8 cellular contexts compared by ENCODE assay signal in genomic region chr11:19344661-19345518, GRCh38.
DNase-seq lines count a peak whose midpoint lies in the region; ATAC-seq, FAIRE-seq and TF ChIP-seq lines count a peak whose summit lies in the region.

No MANE protein-coding gene starts in this region.

- dilution Hi-C loops in endothelial cell of umbilical vein (cut with MboI; ENCODE audit: extremely low pct_ligation_motif_present, low sequenced_read_pairs) = no loop called here

- ATAC-seq in GM21528 (IDR thresholded peaks at IDR 0.05; ENCODE audit: low FRiP score, unreplicated experiment) = peak; percentile 53
- peak; percentile 67 for ATAC-seq in mucosa of descending colon
- ATAC-seq in activated CD8-positive, alpha-beta memory T cell treated with anti-CD3 and anti-CD28 coated beads, Interleukin-2, amount 10 ng/mL, durations not matched to agents 7 days and 5 days = no peak

- BruUV-seq in endothelial cell of umbilical vein (replicated peaks; lab: Mats Ljungman, UMichigan) = no TSS peak

- no peaks in the 10 kb centered on the region for H4K20me1 ChIP-seq in endothelial cell of umbilical vein (replicated peaks; ENCODE audit: control insufficient read depth, extremely low read depth, insufficient read depth, low read length)

- no peaks in the 10 kb centered on the region for H3K36me3 ChIP-seq in CD8-positive, alpha-beta memory T cell (ENCODE audit: insufficient read depth, low read length)
- H3K36me3 ChIP-seq in endothelial cell of umbilical vein (ENCODE audit: control insufficient read depth in 2 of 2, extremely low read depth in 1 of 2, insufficient read depth in 2 of 2, low read length in 2 of 2) (no peaks in the 10 kb centered on the region), mucosa of descending colon (ENCODE audit: low read depth) (no peaks in the 10 kb centered on the region)

- H3K79me2 ChIP-seq in endothelial cell of umbilical vein (ENCODE audit: control insufficient read depth, insufficient read depth, low read length) = no peaks in the 10 kb centered on the region

- peak; percentile 18 for FAIRE-seq in endothelial cell of umbilical vein (lab: Jason Lieb, UNC)

- H3K4me1 Mint-ChIP-seq in CD8-positive, alpha-beta memory T cell = peaks cover 6 to 10% (median 7%) of the 10 kb centered on the region in 3 donors
- peaks cover 5% of the 10 kb centered on the region for H3K4me1 Mint-ChIP-seq in activated CD8-positive, alpha-beta memory T cell treated with anti-CD3 and anti-CD28 coated beads, Interleukin-2, amount 10 ng/mL, durations not matched to agents 7 days and 5 days

- H3K27me3 Mint-ChIP-seq in CD8-positive, alpha-beta memory T cell = peaks cover 46 to 79% of the 10 kb centered on the region in 2 donors
- peaks cover 79% of the 10 kb centered on the region for H3K27me3 Mint-ChIP-seq in activated CD8-positive, alpha-beta memory T cell treated with anti-CD3 and anti-CD28 coated beads, Interleukin-2, amount 10 ng/mL, durations not matched to agents 7 days and 5 days

- TF ChIP-seq CTCF in endothelial cell of umbilical vein (IDR thresholded peaks at IDR 0.05; ENCODE audit: extremely low read depth in 1 of 2, insufficient read depth in 1 of 2, low read depth in 1 of 2, low read length in 2 of 2) (no peak), mucosa of descending colon (IDR thresholded peaks at IDR 0.05) (no peak)

- no peak for DNase-seq in CD8-positive, alpha-beta memory T cell
- DNase-seq in NCI-H2171 treated with DMSO at 0.1 percent for 48 hours (lab: John Stamatoyannopoulos, UW) (peak; percentile 43), endothelial cell of umbilical vein (ENCODE audit: low read depth, low spot score) (peak; percentile 43), mucosa of descending colon (peak in 2 of 3 donors; percentile 22 to 49), NOMO-1 (lab: John Stamatoyannopoulos, UW; ENCODE audit: unreplicated experiment in 2 of 2) (no peak), UCSD-AML1 (lab: John Stamatoyannopoulos, UW; ENCODE audit: unreplicated experiment) (no peak)
- no peak for DNase-seq in activated CD8-positive, alpha-beta memory T cell treated with anti-CD3 and anti-CD28 coated beads, Interleukin-2, amount 10 ng/mL, durations not matched to agents 7 days and 5 days

- H3K27me3 ChIP-seq in CD8-positive, alpha-beta memory T cell (ENCODE audit: insufficient read depth, low read length, poor library complexity, severe bottlenecking) = peaks cover 23% of the 10 kb centered on the region
- peaks cover 23 to 36% of the 10 kb centered on the region in 2 experiments for H3K27me3 ChIP-seq in endothelial cell of umbilical vein (ENCODE audit: control insufficient read depth in 2 of 2, insufficient read depth in 2 of 2, low read length in 2 of 2)

- no peak overlapping the region for H3K9ac ChIP-seq in endothelial cell of umbilical vein (replicated peaks; ENCODE audit: extremely low read depth, insufficient read depth, low read length)

- peak overlapping the region in 6 of 7 donors; percentile 15 to 57 (median 30) for H3K4me3 Mint-ChIP-seq in CD8-positive, alpha-beta memory T cell
- H3K4me3 Mint-ChIP-seq in activated CD8-positive, alpha-beta memory T cell treated with anti-CD3 and anti-CD28 coated beads, Interleukin-2, amount 10 ng/mL, durations not matched to agents 7 days and 5 days = no peak overlapping the region

- H3K9me3 ChIP-seq in CD8-positive, alpha-beta memory T cell (ENCODE audit: low read length) = no peaks in the 10 kb centered on the region
- H3K9me3 ChIP-seq in endothelial cell of umbilical vein (replicated peaks; ENCODE audit: control insufficient read depth, insufficient read depth, low read length) (no peaks in the 10 kb centered on the region), mucosa of descending colon (no peaks in the 10 kb centered on the region)

- H3K4me1 ChIP-seq in CD8-positive, alpha-beta memory T cell (ENCODE audit: insufficient read depth, low read length) = no peaks in the 10 kb centered on the region
- H3K4me1 ChIP-seq in endothelial cell of umbilical vein (ENCODE audit: control insufficient read depth, extremely low read depth, insufficient read depth, low read length) = peaks cover 12% of the 10 kb centered on the region
- no peaks in the 10 kb centered on the region for H3K4me1 ChIP-seq in mucosa of descending colon (ENCODE audit: low read depth)

- no peaks in the 10 kb centered on the region for H3K9me3 Mint-ChIP-seq in CD8-positive, alpha-beta memory T cell
- H3K9me3 Mint-ChIP-seq in activated CD8-positive, alpha-beta memory T cell treated with anti-CD3 and anti-CD28 coated beads, Interleukin-2, amount 10 ng/mL, durations not matched to agents 7 days and 5 days (ENCODE audit: low read depth) = no peaks in the 10 kb centered on the region

- TF ChIP-seq POLR2A in endothelial cell of umbilical vein (IDR thresholded peaks at IDR 0.05; ENCODE audit: low read depth, low read length) = no peak

- H3K4me3 ChIP-seq in CD8-positive, alpha-beta memory T cell (ENCODE audit: low read length) = no peak overlapping the region
- peak overlapping the region in 2 of 3 experiments; percentile 32 to 58 for H3K4me3 ChIP-seq in endothelial cell of umbilical vein (replicated peaks in 1 of 3; ENCODE audit: insufficient read depth in 1 of 3, low read depth in 1 of 3, low read length in 3 of 3)
- H3K4me3 ChIP-seq in mucosa of descending colon = no peak overlapping the region

- POLR2A ChIA-PET in CD8-positive, alpha-beta memory T cell (lab: Charles Lee) = no interaction called here
- POLR2A ChIA-PET in endothelial cell of umbilical vein (lab: Charles Lee) = no interaction called here

- peak overlapping the region; percentile 88 for H3K4me2 ChIP-seq in endothelial cell of umbilical vein (ENCODE audit: insufficient read depth, low read length)

- no peak overlapping the region for H3K27ac ChIP-seq in CD8-positive, alpha-beta memory T cell (ENCODE audit: low read depth, low read length)
- no peak overlapping the region for H3K27ac ChIP-seq in endothelial cell of umbilical vein (ENCODE audit: insufficient read depth, low read depth, low read length)

- peak overlapping the region; percentile 87 for H2AFZ ChIP-seq in endothelial cell of umbilical vein (ENCODE audit: low read depth, low read length)

- no peaks in the 10 kb centered on the region for H3K36me3 Mint-ChIP-seq in CD8-positive, alpha-beta memory T cell
- peaks cover 2% of the 10 kb centered on the region for H3K36me3 Mint-ChIP-seq in activated CD8-positive, alpha-beta memory T cell treated with anti-CD3 and anti-CD28 coated beads, Interleukin-2, amount 10 ng/mL, durations not matched to agents 7 days and 5 days

- CTCF ChIA-PET in CD8-positive, alpha-beta memory T cell (lab: Charles Lee) = no interaction called here
- CTCF ChIA-PET in endothelial cell of umbilical vein (lab: Charles Lee) = interaction anchor here (0.8 to 3.9 kb wide), 9 partner anchors 12 to 274 kb away, joined by 3 to 16 read pairs (median 6); no protein-coding TSS in a partner anchor
- CTCF ChIA-PET in activated CD8-positive, alpha-beta memory T cell treated with anti-CD3 and anti-CD28 coated beads, Interleukin-2, amount 10 ng/mL, durations not matched to agents 7 days and 5 days (lab: Charles Lee) = no interaction called here

- H3K27ac Mint-ChIP-seq in CD8-positive, alpha-beta memory T cell = no peak overlapping the region
- H3K27ac Mint-ChIP-seq in activated CD8-positive, alpha-beta memory T cell treated with anti-CD3 and anti-CD28 coated beads, Interleukin-2, amount 10 ng/mL, durations not matched to agents 7 days and 5 days = no peak overlapping the region

- H3K9me1 ChIP-seq in endothelial cell of umbilical vein (replicated peaks; ENCODE audit: control insufficient read depth, extremely low read depth, insufficient read depth, low read length) = no peaks in the 10 kb centered on the region

- intact Hi-C loops in endothelial cell of umbilical vein (cut with micrococcal nuclease) (loop anchor here (1.0 to 10.0 kb wide), 3 partner anchors 25 to 400 kb away; no protein-coding TSS in a partner anchor), mucosa of descending colon (cut with DNase I, micrococcal nuclease) (no loop called here)

TF ChIP-seq in endothelial cell of umbilical vein, 7 proteins besides CTCF, POLR2A, EP300 and RAD21:
- no peak for TF ChIP-seq MYC (IDR thresholded peaks at IDR 0.05; ENCODE audit: low read depth, low read length)
- no peak for TF ChIP-seq EZH2 (IDR thresholded peaks at IDR 0.05; ENCODE audit: borderline replicate concordance, low read depth, low read length, severe bottlenecking)
- TF ChIP-seq FOS (IDR thresholded peaks at IDR 0.05; ENCODE audit: borderline replicate concordance, insufficient read depth, low read length) = no peak
- no peak for TF ChIP-seq POLR2AphosphoS5 (IDR thresholded peaks at IDR 0.05; ENCODE audit: insufficient read depth, low read depth, low read length)
- no peak for TF ChIP-seq JUN (IDR thresholded peaks at IDR 0.05; ENCODE audit: borderline replicate concordance, insufficient read depth, insufficient read length, low read depth)
- TF ChIP-seq GATA2 (IDR thresholded peaks at IDR 0.05; ENCODE audit: insufficient read depth, insufficient read length, low read depth, low read length) = no peak
- TF ChIP-seq MAX (IDR thresholded peaks at IDR 0.05; ENCODE audit: insufficient read depth, insufficient read length) = no peak

Comparison
In these comparisons a context has a peak if more than half of its experiments do, and no peak if none do; other contexts are left out.
1. DNase-seq: peak in NCI-H2171 treated with DMSO at 0.1 percent for 48 hours (single experiment), endothelial cell of umbilical vein (single experiment) and mucosa of descending colon (2 of 3); none in CD8-positive, alpha-beta memory T cell (0 of 5), NOMO-1 (0 of 2), activated CD8-positive, alpha-beta memory T cell treated with anti-CD3 and anti-CD28 coated beads, Interleukin-2, amount 10 ng/mL, durations not matched to agents 7 days and 5 days (single experiment) and UCSD-AML1 (single experiment).
2. H3K4me3 ChIP-seq: peak in endothelial cell of umbilical vein (2 of 3); none in CD8-positive, alpha-beta memory T cell (single experiment) and mucosa of descending colon (single experiment).